ENCODE assay signal across 9 cellular contexts in the genomic region with DNA sequence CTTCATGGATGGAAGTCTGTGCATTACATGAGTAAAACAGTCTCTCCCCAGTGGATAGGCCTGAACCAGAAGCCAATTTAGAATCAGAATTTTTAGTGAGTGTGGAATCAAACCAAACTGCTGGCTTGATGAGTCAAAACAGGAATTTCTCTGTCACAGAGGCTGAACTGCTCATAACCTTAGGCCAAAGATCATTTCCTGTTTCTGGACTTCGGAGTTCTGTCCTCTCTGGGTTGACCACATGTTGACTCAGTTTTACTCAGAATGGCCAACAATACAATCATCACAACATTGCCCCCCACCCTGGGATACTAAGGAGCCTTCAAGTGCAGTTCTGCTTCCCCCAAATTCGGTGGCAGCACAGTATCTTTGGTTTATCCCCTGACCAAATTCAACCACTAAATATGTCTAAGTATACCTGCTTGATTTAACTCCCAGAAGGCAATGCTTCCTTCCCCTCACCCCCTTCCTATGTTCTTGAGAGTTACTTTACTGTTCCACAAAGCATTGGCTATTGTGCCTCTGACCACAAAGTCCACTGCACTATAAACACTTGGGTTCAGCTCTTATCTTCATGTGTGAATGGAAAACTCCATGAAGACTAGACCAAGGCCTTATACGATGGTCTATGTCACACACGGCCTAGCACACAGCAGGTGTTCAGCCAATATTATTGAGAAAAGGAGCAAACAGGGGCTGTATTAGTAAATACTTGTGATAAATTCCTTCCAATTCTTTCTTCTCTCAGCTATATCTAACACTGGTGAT.
DNase-seq lines count a peak whose midpoint lies in the region; ATAC-seq and TF ChIP-seq lines count a peak whose summit lies in the region.
"Had no signal": no experiment of that assay in that cellular context is flagged by ENCODE, and none has a peak within 500 bp of the region (broad histone marks: within the 10 kb centered on the region; RNA-seq: fewer than 3 reads in every experiment).

No MANE protein-coding gene starts in this region.

- no peaks in the 10 kb centered on the region for H3K79me2 ChIP-seq in OCI-LY3 (ENCODE audit: low read length)

- H3K4me2 ChIP-seq in OCI-LY3 (ENCODE audit: low read length): peak overlapping the region; percentile 46

- no peaks in the 10 kb centered on the region for H3K9me3 ChIP-seq in OCI-LY3 (ENCODE audit: insufficient read depth, low read length)
- H3K9me3 ChIP-seq in left ventricle myocardium inferior (replicated peaks): no peaks in the 10 kb centered on the region

- H3K4me3 Mint-ChIP-seq in stimulated activated naive CD8-positive, alpha-beta T cell treated with anti-CD3 and anti-CD28 coated beads, Interleukin-15, amount 100 ng/mL, for 72 hours: no peak overlapping the region

- H3K27me3 Mint-ChIP-seq in stimulated activated naive CD8-positive, alpha-beta T cell treated with anti-CD3 and anti-CD28 coated beads, Interleukin-15, amount 100 ng/mL, for 72 hours: peaks cover 13% of the 10 kb centered on the region

- no peak overlapping the region for H3K9ac ChIP-seq in OCI-LY3 (ENCODE audit: low read length)

- intact Hi-C loops in left ventricle myocardium inferior (cut with micrococcal nuclease): no loop called here

- peaks cover 5% of the 10 kb centered on the region for H3K4me1 Mint-ChIP-seq in stimulated activated naive CD8-positive, alpha-beta T cell treated with anti-CD3 and anti-CD28 coated beads, Interleukin-15, amount 100 ng/mL, for 72 hours

- H3K27ac Mint-ChIP-seq in stimulated activated naive CD8-positive, alpha-beta T cell treated with anti-CD3 and anti-CD28 coated beads, Interleukin-15, amount 100 ng/mL, for 72 hours: no peak overlapping the region

- no peak for TF ChIP-seq CTCF in OCI-LY3 (IDR thresholded peaks at IDR 0.05; ENCODE audit: low read depth, low read length)
- no peak for TF ChIP-seq CTCF in left ventricle myocardium inferior (IDR thresholded peaks at IDR 0.05; ENCODE audit: borderline replicate concordance)

- H3K4me3 ChIP-seq in OCI-LY3 (ENCODE audit: low read length): no peak overlapping the region
- no peak overlapping the region for H3K4me3 ChIP-seq in H7 (ENCODE audit: insufficient read depth, low read depth, low read length)
- no peak overlapping the region for H3K4me3 ChIP-seq in left ventricle myocardium inferior

- H3K27me3 ChIP-seq in OCI-LY3 (ENCODE audit: low read depth, low read length) (peaks cover 11% of the 10 kb centered on the region; the same call in 1 of the 2 replicates), H7 (ENCODE audit: control insufficient read depth, insufficient read depth, low read length) (no peaks in the 10 kb centered on the region), left ventricle myocardium inferior (ENCODE audit: low read depth) (peaks cover 6% of the 10 kb centered on the region)

- DNase-seq in stimulated activated naive CD8-positive, alpha-beta T cell treated with anti-CD3 and anti-CD28 coated beads, Interleukin-15, amount 100 ng/mL, for 72 hours: no peak
- DNase-seq in stimulated activated naive CD8-positive, alpha-beta T cell treated with anti-CD3 and anti-CD28 coated beads, Interleukin-15, Interleukin-2, amounts not matched to agents 100 U/mL and 50 U/mL, for 24 hours: no peak
- DNase-seq in H7 (no peak), left ventricle myocardium inferior (no peak), UCSD-AML1 (lab: John Stamatoyannopoulos, UW; ENCODE audit: unreplicated experiment) (no peak)
- no peak for DNase-seq in effector CD8-positive, alpha-beta T cell (lab: John Stamatoyannopoulos, UW)

- no peak overlapping the region for H2AFZ ChIP-seq in OCI-LY3 (ENCODE audit: low read depth, low read length)

- no peaks in the 10 kb centered on the region for H4K20me1 ChIP-seq in OCI-LY3 (ENCODE audit: insufficient read depth, low read length)

- H3K36me3 ChIP-seq in OCI-LY3 (replicated peaks; ENCODE audit: low read depth, low read length) (no peaks in the 10 kb centered on the region), H7 (replicated peaks; ENCODE audit: control insufficient read depth, insufficient read depth, low read length) (no peaks in the 10 kb centered on the region), left ventricle myocardium inferior (no peaks in the 10 kb centered on the region)

- H3K9me3 Mint-ChIP-seq in stimulated activated naive CD8-positive, alpha-beta T cell treated with anti-CD3 and anti-CD28 coated beads, Interleukin-15, amount 100 ng/mL, for 72 hours: peaks cover 0 to 7% of the 10 kb centered on the region in 2 donors

- ATAC-seq in stimulated activated naive CD8-positive, alpha-beta T cell treated with anti-CD3 and anti-CD28 coated beads, Interleukin-15, amount 100 ng/mL, for 72 hours: peak; percentile 46
- ATAC-seq in stimulated activated naive CD8-positive, alpha-beta T cell treated with anti-CD3 and anti-CD28 coated beads, Interleukin-15, Interleukin-2, amounts not matched to agents 100 U/mL and 50 U/mL, for 24 hours: no peak
- peak; percentile 90 for ATAC-seq in HG02884 (IDR thresholded peaks at IDR 0.05; ENCODE audit: unreplicated experiment)
- ATAC-seq: HCT116 had no signal

- H3K4me1 ChIP-seq in OCI-LY3 (ENCODE audit: low read length) (peaks cover 24% of the 10 kb centered on the region), left ventricle myocardium inferior (peaks cover 22% of the 10 kb centered on the region)

- H3K27ac ChIP-seq in OCI-LY3 (ENCODE audit: low read length) (no peak overlapping the region), left ventricle myocardium inferior (replicated peaks) (no peak overlapping the region)
